Comparison of ENCODE assay signal across 16 cellular contexts in genomic region chr21:43355196-43355924, GRCh38.
DNase-seq lines count a peak whose midpoint lies in the region; ATAC-seq and TF ChIP-seq lines count a peak whose summit lies in the region.
"Had no signal": no experiment of that assay in that cellular context is flagged by ENCODE, and none has a peak within 500 bp of the region (broad histone marks: within the 10 kb centered on the region; RNA-seq: fewer than 3 reads in every experiment).

No MANE protein-coding gene starts in this region.

- H3K9me3 Mint-ChIP-seq in CD4-positive, CD25-positive, alpha-beta regulatory T cell: no peaks in the 10 kb centered on the region
- peaks cover 8% of the 10 kb centered on the region for H3K9me3 Mint-ChIP-seq in glutamatergic neuron (ENCODE audit: unreplicated experiment)
- no peaks in the 10 kb centered on the region for H3K9me3 Mint-ChIP-seq in activated T-helper 17 cell treated with anti-CD3 and anti-CD28 coated beads, Interleukin-2, amount 50 U/mL, for 72 hours
- H3K9me3 Mint-ChIP-seq: activated CD4-positive, alpha-beta T cell treated with anti-CD3 and anti-CD28 coated beads, Interleukin-2, amount 10 ng/mL, durations not matched to agents 7 days and 5 days; activated naive CD4-positive, alpha-beta T cell treated with anti-CD3 and anti-CD28 coated beads, Interleukin-2, amount 10 ng/mL, durations not matched to agents 7 days and 5 days; H9; naive thymus-derived CD8-positive, alpha-beta T cell had no signal

- H3K27me3 Mint-ChIP-seq in CD4-positive, CD25-positive, alpha-beta regulatory T cell: no peaks in the 10 kb centered on the region
- H3K27me3 Mint-ChIP-seq in glutamatergic neuron (ENCODE audit: unreplicated experiment): peaks cover 8% of the 10 kb centered on the region
- H3K27me3 Mint-ChIP-seq in activated T-helper 17 cell treated with anti-CD3 and anti-CD28 coated beads, Interleukin-2, amount 50 U/mL, for 72 hours: no peaks in the 10 kb centered on the region
- H3K27me3 Mint-ChIP-seq: activated CD4-positive, alpha-beta T cell treated with anti-CD3 and anti-CD28 coated beads, Interleukin-2, amount 10 ng/mL, durations not matched to agents 7 days and 5 days; activated naive CD4-positive, alpha-beta T cell treated with anti-CD3 and anti-CD28 coated beads, Interleukin-2, amount 10 ng/mL, durations not matched to agents 7 days and 5 days; naive thymus-derived CD8-positive, alpha-beta T cell had no signal

- H3K36me3 ChIP-seq in CD4-positive, CD25-positive, alpha-beta regulatory T cell (ENCODE audit: control insufficient read depth, insufficient read depth, low read length): no peaks in the 10 kb centered on the region
- no peaks in the 10 kb centered on the region for H3K36me3 ChIP-seq in gastroesophageal sphincter

- DNase-seq in CD4-positive, CD25-positive, alpha-beta regulatory T cell: peak in 2 of 3 donors; percentile 16 to 22
- DNase-seq in G401 (ENCODE audit: low spot score) (peak; percentile 37), NCI-H2227 (lab: John Stamatoyannopoulos, UW; ENCODE audit: unreplicated experiment) (peak; percentile 68), glutamatergic neuron (no peak), LoVo (ENCODE audit: low spot score) (no peak)
- DNase-seq: activated CD4-positive, alpha-beta T cell treated with anti-CD3 and anti-CD28 coated beads, Interleukin-2, amount 10 ng/mL, durations not matched to agents 7 days and 5 days; activated naive CD4-positive, alpha-beta T cell treated with anti-CD3 and anti-CD28 coated beads, Interleukin-2, amount 10 ng/mL, durations not matched to agents 7 days and 5 days; islet precursor cell; MM.1S; naive thymus-derived CD8-positive, alpha-beta T cell; NCI-H187 treated with DMSO at 0.1 percent for 48 hours; stimulated activated CD4-positive, alpha-beta T cell treated with anti-CD3 and anti-CD28 coated beads, Interleukin-2, amount 100 ng/mL, for 48 hours; substantia nigra had no signal

- TF ChIP-seq POLR2A in gastroesophageal sphincter (IDR thresholded peaks at IDR 0.05): no peak

- no peak overlapping the region for H3K4me3 ChIP-seq in CD4-positive, CD25-positive, alpha-beta regulatory T cell (ENCODE audit: low read depth, low read length)
- H3K4me3 ChIP-seq in gastroesophageal sphincter: no peak overlapping the region

- peak overlapping the region in 1 of 3 donors; percentile 80 for H3K27ac Mint-ChIP-seq in CD4-positive, CD25-positive, alpha-beta regulatory T cell
- H3K27ac Mint-ChIP-seq in glutamatergic neuron (ENCODE audit: unreplicated experiment): no peak overlapping the region
- H3K27ac Mint-ChIP-seq in activated T-helper 17 cell treated with anti-CD3 and anti-CD28 coated beads, Interleukin-2, amount 50 U/mL, for 72 hours: no peak overlapping the region

- H3K4me1 Mint-ChIP-seq in CD4-positive, CD25-positive, alpha-beta regulatory T cell: peaks cover 0 to 11% (median 6%) of the 10 kb centered on the region in 4 donors
- peaks cover 12% of the 10 kb centered on the region for H3K4me1 Mint-ChIP-seq in glutamatergic neuron (ENCODE audit: low read depth, unreplicated experiment)
- no peaks in the 10 kb centered on the region for H3K4me1 Mint-ChIP-seq in activated T-helper 17 cell treated with anti-CD3 and anti-CD28 coated beads, Interleukin-2, amount 50 U/mL, for 72 hours

- H3K27ac ChIP-seq in CD4-positive, CD25-positive, alpha-beta regulatory T cell (ENCODE audit: insufficient read depth, low read length, poor library complexity, severe bottlenecking): no peak overlapping the region
- H3K27ac ChIP-seq in gastroesophageal sphincter: no peak overlapping the region

- ATAC-seq in CD4-positive, CD25-positive, alpha-beta regulatory T cell (ENCODE audit: low read depth in 2 of 2): no peak
- ATAC-seq in gastroesophageal sphincter: no peak
- ATAC-seq in activated T-helper 17 cell treated with anti-CD3 and anti-CD28 coated beads, Interleukin-2, amount 50 U/mL, for 72 hours (replicated peaks): no peak

- in situ Hi-C loops in G401 (cut with HindIII; ENCODE audit: low sequenced_read_pairs): no loop called here

- no peak for TF ChIP-seq CTCF in glutamatergic neuron (IDR thresholded peaks at IDR 0.05; ENCODE audit: partially characterized antibody, unreplicated experiment)
- no peak for TF ChIP-seq CTCF in gastroesophageal sphincter (IDR thresholded peaks at IDR 0.05)

- H3K4me3 Mint-ChIP-seq in CD4-positive, CD25-positive, alpha-beta regulatory T cell: no peak overlapping the region
- peak overlapping the region; percentile 21 for H3K4me3 Mint-ChIP-seq in glutamatergic neuron (ENCODE audit: unreplicated experiment)
- H3K4me3 Mint-ChIP-seq in activated T-helper 17 cell treated with anti-CD3 and anti-CD28 coated beads, Interleukin-2, amount 50 U/mL, for 72 hours: no peak overlapping the region
- H3K4me3 Mint-ChIP-seq: activated CD4-positive, alpha-beta T cell treated with anti-CD3 and anti-CD28 coated beads, Interleukin-2, amount 10 ng/mL, durations not matched to agents 7 days and 5 days; activated naive CD4-positive, alpha-beta T cell treated with anti-CD3 and anti-CD28 coated beads, Interleukin-2, amount 10 ng/mL, durations not matched to agents 7 days and 5 days; H9; naive thymus-derived CD8-positive, alpha-beta T cell had no signal

- TF ChIP-seq EP300 in gastroesophageal sphincter (IDR thresholded peaks at IDR 0.05): no peak

- whole genome bisulfite sequencing in gastroesophageal sphincter (ENCODE audit: low coverage in 1 of 2), 2 donors: 86 to 87% methylated on average over 7 to 12 of the region's 26 CpGs

- H3K36me3 Mint-ChIP-seq in CD4-positive, CD25-positive, alpha-beta regulatory T cell: no peaks in the 10 kb centered on the region
- no peaks in the 10 kb centered on the region for H3K36me3 Mint-ChIP-seq in glutamatergic neuron (ENCODE audit: unreplicated experiment)
- H3K36me3 Mint-ChIP-seq in activated T-helper 17 cell treated with anti-CD3 and anti-CD28 coated beads, Interleukin-2, amount 50 U/mL, for 72 hours (ENCODE audit: low read depth): no peaks in the 10 kb centered on the region
- H3K36me3 Mint-ChIP-seq: naive thymus-derived CD8-positive, alpha-beta T cell had no signal

- no peaks in the 10 kb centered on the region for H3K27me3 ChIP-seq in CD4-positive, CD25-positive, alpha-beta regulatory T cell (ENCODE audit: control insufficient read depth, insufficient read depth, low read length)
- peaks cover 2% of the 10 kb centered on the region for H3K27me3 ChIP-seq in gastroesophageal sphincter

- no peaks in the 10 kb centered on the region for H3K4me1 ChIP-seq in CD4-positive, CD25-positive, alpha-beta regulatory T cell (ENCODE audit: control insufficient read depth, insufficient read depth, low read length, poor library complexity, severe bottlenecking)
- H3K4me1 ChIP-seq in gastroesophageal sphincter: no peaks in the 10 kb centered on the region

- no peaks in the 10 kb centered on the region for H3K9me3 ChIP-seq in CD4-positive, CD25-positive, alpha-beta regulatory T cell (ENCODE audit: control insufficient read depth in 2 of 2, low read length in 2 of 2)
- no peaks in the 10 kb centered on the region for H3K9me3 ChIP-seq in gastroesophageal sphincter

Comparison
In these comparisons a context has a peak if more than half of its experiments do, and no peak if none do; other contexts are left out.
1. DNase-seq: peak in CD4-positive, CD25-positive, alpha-beta regulatory T cell (2 of 3), G401 (single experiment) and NCI-H2227 (single experiment); none in glutamatergic neuron (single experiment) and LoVo (single experiment).